Comparison of ENCODE assay signal across 9 cellular contexts in genomic region chr9:35446012-35446411, GRCh38.
"Had no signal": no experiment of that assay in that cellular context is flagged by ENCODE, and none has a peak within 500 bp of the region (broad histone marks: within the 10 kb centered on the region; RNA-seq: fewer than 3 reads in every experiment).

No MANE protein-coding gene starts in this region.

- DNase-seq: GM23248, GOT3, H7, H9, HCEC 1CT, HFFc6 had no signal

- H3K36me3 ChIP-seq: HAP-1 had no signal

- H3K9me3 ChIP-seq: HAP-1 had no signal

- H3K4me2 ChIP-seq: GM23338 had no signal

- H3K4me1 ChIP-seq: HAP-1 had no signal

- H3K9ac ChIP-seq: GM23248 had no signal

- H3K4me3 ChIP-seq: GM23248, GM23338, HAP-1 had no signal

- H3K27ac ChIP-seq: GM23248 had no signal

- H2AFZ ChIP-seq: GM23248, GM23338 had no signal

- ATAC-seq: GM23338, HCT116 had no signal
